27 cellular contexts compared by ENCODE assay signal in genomic region chrX:63530654-63531053, GRCh38.
"Had no signal": no experiment of that assay in that cellular context is flagged by ENCODE, and none has a peak within 500 bp of the region (broad histone marks: within the 10 kb centered on the region; RNA-seq: fewer than 3 reads in every experiment).

No MANE protein-coding gene starts in this region.

- H3K4me1 Mint-ChIP-seq: memory B cell; naive B cell; nephron progenitor cell; stimulated activated memory B cell treated with anti-CD40 and anti-IgM and Interleukin-4, amounts not matched to agents 10 μg/mL and 1 μg/mL and 100 μg/mL, for 72 hours had no signal

- H3K4me3 ChIP-seq: coronary artery, esophagus squamous epithelium, heart right ventricle, lung, psoas muscle, skin epidermis, spleen, thoracic aorta, tibial nerve, upper lobe of left lung had no signal

- H3K27ac Mint-ChIP-seq: memory B cell; naive B cell; nephron progenitor cell; stimulated activated memory B cell treated with anti-CD40 and anti-IgM and Interleukin-4, amounts not matched to agents 10 μg/mL and 1 μg/mL and 100 μg/mL, for 72 hours had no signal

- H3K36me3 ChIP-seq: esophagus squamous epithelium, heart right ventricle, thoracic aorta, tibial nerve, upper lobe of left lung had no signal

- DNase-seq: dermis blood vessel endothelial cell; effector memory CD4-positive, alpha-beta T cell; erythroblast; esophagus squamous epithelium; foreskin melanocyte; glutamatergic neuron; heart right ventricle; hippocampal formation; islet precursor cell; naive B cell; nephron progenitor cell; nucleus accumbens; psoas muscle; right cardiac atrium; spleen; stimulated activated CD4-positive, alpha-beta T cell treated with anti-CD3 and anti-CD28 coated beads, Interleukin-4, amount 100 ng/mL, for 4 hours; stimulated activated naive CD8-positive, alpha-beta T cell treated with anti-CD3 and anti-CD28 coated beads, Interleukin-15, Interleukin-2, amounts not matched to agents 100 U/mL and 50 U/mL, for 24 hours; substantia nigra; upper lobe of left lung had no signal

- H3K27me3 ChIP-seq: esophagus squamous epithelium, heart right ventricle, spleen, tibial nerve, upper lobe of left lung had no signal

- H3K9me3 ChIP-seq: esophagus squamous epithelium, thoracic aorta had no signal

- H3K27ac ChIP-seq: coronary artery, esophagus squamous epithelium, heart right ventricle, psoas muscle, skin epidermis, spleen, thoracic aorta, tibial nerve, upper lobe of left lung had no signal

- H3K4me3 Mint-ChIP-seq: memory B cell; naive B cell; nephron progenitor cell; stimulated activated memory B cell treated with anti-CD40 and anti-IgM and Interleukin-4, amounts not matched to agents 10 μg/mL and 1 μg/mL and 100 μg/mL, for 72 hours had no signal

- ATAC-seq: heart right ventricle; psoas muscle; right cardiac atrium; stimulated activated memory B cell treated with anti-CD40 and anti-IgM and Interleukin-4, amounts not matched to agents 10 μg/mL and 1 μg/mL and 100 μg/mL, for 72 hours; stimulated activated naive CD8-positive, alpha-beta T cell treated with anti-CD3 and anti-CD28 coated beads, Interleukin-15, Interleukin-2, amounts not matched to agents 100 U/mL and 50 U/mL, for 24 hours had no signal

- H3K27me3 Mint-ChIP-seq: memory B cell; naive B cell; stimulated activated memory B cell treated with anti-CD40 and anti-IgM and Interleukin-4, amounts not matched to agents 10 μg/mL and 1 μg/mL and 100 μg/mL, for 72 hours had no signal

- H3K4me1 ChIP-seq: esophagus squamous epithelium, heart right ventricle, psoas muscle, spleen, tibial nerve, upper lobe of left lung had no signal

- FAIRE-seq: urothelium cell line had no signal
